ENCODE assay signal across 27 cellular contexts in the genomic region with DNA sequence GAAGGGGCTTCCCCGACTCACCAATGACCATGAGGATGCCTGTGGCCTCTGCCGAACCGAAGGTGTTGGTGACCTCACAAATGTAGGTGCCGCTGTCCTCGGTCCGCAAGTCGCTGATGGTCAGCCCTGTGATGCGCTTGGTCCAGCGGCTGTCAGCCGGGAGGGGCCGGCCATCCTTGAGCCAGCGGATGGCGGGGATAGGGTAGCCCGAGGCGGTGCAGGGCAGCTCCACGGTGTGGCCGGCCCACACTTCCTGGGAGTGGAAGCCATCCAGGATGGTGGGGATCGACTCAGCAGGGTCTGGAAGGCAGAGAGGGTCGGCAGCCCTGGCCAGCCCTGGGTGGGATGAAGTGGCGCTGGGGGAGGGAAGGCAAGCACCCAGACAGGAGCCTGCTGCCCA.
"Had no signal": no experiment of that assay in that cellular context is flagged by ENCODE, and none has a peak within 500 bp of the region (broad histone marks: within the 10 kb centered on the region; RNA-seq: fewer than 3 reads in every experiment).

No MANE protein-coding gene starts in this region.

- ATAC-seq: naive thymus-derived CD4-positive, alpha-beta T cell; natural killer cell; psoas muscle; right cardiac atrium; right lobe of liver; stimulated activated effector memory CD8-positive, alpha-beta T cell treated with anti-CD3 and anti-CD28 coated beads, Interleukin-12 subunit alpha, Interleukin-12 subunit beta, amount 100 ng/mL, for 72 hours; stimulated activated naive B cell treated with anti-CD40 and anti-IgM and Interleukin-4, amounts not matched to agents 10 μg/mL and 1 μg/mL and 100 μg/mL, for 72 hours had no signal

- DNase-seq: naive thymus-derived CD4-positive, alpha-beta T cell; natural killer cell; nucleus accumbens; ovary; posterior cingulate gyrus; psoas muscle; right cardiac atrium; right lobe of liver; sigmoid colon; small intestine; stimulated activated CD4-positive, alpha-beta T cell treated with anti-CD3 and anti-CD28 coated beads, Interleukin-15, amount 100 ng/mL, for 24 hours; stimulated activated CD4-positive, alpha-beta T cell treated with anti-CD3 and anti-CD28 coated beads, Interleukin-2, amount 100 ng/mL, for 24 hours; stimulated activated CD4-positive, alpha-beta T cell treated with anti-CD3 and anti-CD28 coated beads, Interleukin-2, amount 100 ng/mL, for 48 hours; stimulated activated CD4-positive, alpha-beta T cell treated with anti-CD3 and anti-CD28 coated beads, Interleukin-4, amount 100 ng/mL, for 24 hours; stimulated activated naive B cell treated with anti-CD40 and anti-IgM and Interleukin-4, amounts not matched to agents 10 μg/mL and 1 μg/mL and 100 μg/mL, for 72 hours; stimulated activated naive CD4-positive, alpha-beta T cell treated with Interleukin-2 at 50 U/mL for 16 hours; stomach; thyroid gland; trophoblast cell had no signal

- H3K36me3 ChIP-seq: neural progenitor cell, neutrophil, ovary, right lobe of liver, thoracic aorta, thyroid gland, tibial nerve, upper lobe of left lung, vagina had no signal

- H3K27me3 ChIP-seq: neural progenitor cell, neutrophil, ovary, right lobe of liver, sigmoid colon, thyroid gland, upper lobe of left lung, vagina had no signal

- H3K4me3 ChIP-seq: neural progenitor cell, ovary, psoas muscle, right lobe of liver, sigmoid colon, stomach, thoracic aorta, thyroid gland, tibial nerve, upper lobe of left lung, vagina had no signal

- H3K9me3 ChIP-seq: neutrophil, ovary, psoas muscle, right lobe of liver, sigmoid colon, stomach, thoracic aorta, thyroid gland, tibial nerve, upper lobe of left lung, vagina had no signal

- H3K79me2 ChIP-seq: parathyroid adenoma had no signal

- H3K27ac ChIP-seq: neural progenitor cell, neutrophil, ovary, parathyroid adenoma, psoas muscle, right lobe of liver, sigmoid colon, stomach, thoracic aorta, tibial nerve, upper lobe of left lung, vagina had no signal

- H3K9ac ChIP-seq: neural progenitor cell, parathyroid adenoma had no signal

- H2AFZ ChIP-seq: neural progenitor cell, parathyroid adenoma had no signal

- H3K4me1 ChIP-seq: parathyroid adenoma, psoas muscle, right lobe of liver, sigmoid colon, stomach, tibial nerve, vagina had no signal

- H3K4me2 ChIP-seq: neural progenitor cell had no signal
